In genomic region chr20:61361501-61361900, GRCh38 we compare ENCODE assay signal across 24 cellular contexts.
"Had no signal": no experiment of that assay in that cellular context is flagged by ENCODE, and none has a peak within 500 bp of the region (broad histone marks: within the 10 kb centered on the region; RNA-seq: fewer than 3 reads in every experiment).

No MANE protein-coding gene starts in this region.

- H3K36me3 ChIP-seq: colonic mucosa, esophagus squamous epithelium, gastrocnemius medialis, heart right ventricle, left lung had no signal

- H3K27me3 ChIP-seq: colonic mucosa, gastrocnemius medialis had no signal

- H3K27ac ChIP-seq: colonic mucosa, epithelial cell of prostate, esophagus squamous epithelium, gastrocnemius medialis, heart right ventricle, left lung had no signal

- H3K9me3 ChIP-seq: colonic mucosa, esophagus squamous epithelium, gastrocnemius medialis, mucosa of descending colon had no signal

- H3K4me1 ChIP-seq: colonic mucosa, esophagus squamous epithelium, gastrocnemius medialis, heart right ventricle, left lung had no signal

- H3K4me3 ChIP-seq: colonic mucosa, esophagus squamous epithelium, gastrocnemius medialis, heart right ventricle, left lung, lung, mucosa of descending colon had no signal

- DNase-seq: colonic mucosa; cortex of kidney; effector CD8-positive, alpha-beta T cell; effector memory CD8-positive, alpha-beta T cell; endodermal cell; erythroblast; esophagus squamous epithelium; foreskin fibroblast; foreskin melanocyte; gastrocnemius medialis; glutamatergic neuron; heart right ventricle; hippocampal formation; left cardiac atrium; left lung; left ventricle myocardium superior; mammary epithelial cell; mucosa of descending colon; naive B cell had no signal

- FAIRE-seq: endometrium, islet of Langerhans had no signal

- ATAC-seq: effector memory CD8-positive, alpha-beta T cell; esophagus mucosa; gastrocnemius medialis; heart right ventricle; left cardiac atrium; left lung; left ventricle myocardium superior; mucosa of descending colon had no signal
